In the genomic region with DNA sequence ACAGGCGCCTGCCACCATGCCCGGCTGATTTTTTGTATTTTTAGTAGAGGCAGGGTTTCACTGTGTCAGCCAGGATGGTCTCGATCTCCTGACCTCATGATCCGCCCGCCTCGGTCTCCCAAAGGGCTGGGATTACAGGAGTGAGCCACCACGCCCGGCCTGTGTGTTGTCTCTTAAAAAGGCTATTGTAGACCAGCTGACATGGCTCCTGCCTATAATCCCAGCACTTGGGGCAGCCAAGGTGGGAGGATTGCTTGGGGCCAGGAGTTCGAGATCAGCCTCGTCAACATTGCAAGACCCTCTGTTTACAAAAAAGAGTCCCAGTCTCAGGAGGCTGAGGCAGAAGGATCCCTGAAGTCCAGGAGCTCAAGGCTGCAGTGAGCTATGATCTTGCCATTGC, we compare ENCODE assay signal across 2 cellular contexts. TPM values are rescaled to one million over a fixed set of nuclear protein-coding genes. Genes with fewer than 3 reads are reported as not detected.
"Had no signal": no experiment of that assay in that cellular context is flagged by ENCODE, and none has a peak within 500 bp of the region (broad histone marks: within the 10 kb centered on the region; RNA-seq: fewer than 3 reads in every experiment).

No MANE protein-coding gene starts in this region.

RNA-seq across cellular contexts. Expression of a gene that starts 53.2 kb away (rescaled TPM):
- total RNA-seq: HepG2 had no signal
- polyA plus RNA-seq: HepG2, IgD-negative memory B cell had no signal
